Comparison of ENCODE assay signal across 17 cellular contexts in genomic region chr15:94709319-94709718, GRCh38.
DNase-seq lines count a peak whose midpoint lies in the region; ATAC-seq and TF ChIP-seq lines count a peak whose summit lies in the region.
"Had no signal": no experiment of that assay in that cellular context is flagged by ENCODE, and none has a peak within 500 bp of the region (broad histone marks: within the 10 kb centered on the region; RNA-seq: fewer than 3 reads in every experiment).

No MANE protein-coding gene starts in this region.

- H3K4me3 ChIP-seq in PC-9, result no peak overlapping the region
- H3K4me3 ChIP-seq: A549, HAP-1 had no signal

- no peaks in the 10 kb centered on the region for H3K9me2 ChIP-seq in PC-9 (ENCODE audit: insufficient read depth)

- no TSS peak for BruUV-seq in PC-9 (replicated peaks; lab: Mats Ljungman, UMichigan)

- H2AFZ ChIP-seq in PC-9, result no peak overlapping the region

- no peaks in the 10 kb centered on the region for H3K79me2 ChIP-seq in PC-9 (ENCODE audit: low read depth)

- POLR2A ChIA-PET in PC-9 (lab: Charles Lee; ENCODE audit: unreplicated experiment), result no interaction called here

- H3K4me2 ChIP-seq in PC-9, result no peak overlapping the region
- H3K4me2 ChIP-seq: A549 had no signal

- no peaks in the 10 kb centered on the region for H3K4me1 ChIP-seq in PC-9 (replicated peaks; ENCODE audit: insufficient read depth)
- H3K4me1 ChIP-seq: A549, HAP-1 had no signal

- H3K9me3 ChIP-seq in PC-9 (ENCODE audit: insufficient read depth, low read depth), result no peaks in the 10 kb centered on the region
- H3K9me3 ChIP-seq: A549, HAP-1 had no signal

- CTCF ChIA-PET in PC-9 (lab: Charles Lee), result no interaction called here

- intact Hi-C loops in PC-9 (cut with micrococcal nuclease; ENCODE audit: unreplicated experiment), result no loop called here

- H3K27ac ChIP-seq in PC-9, result no peak overlapping the region
- H3K27ac ChIP-seq: A549 had no signal

- TF ChIP-seq CTCF in PC-9 (conservative IDR thresholded peaks at IDR 0.05), result no peak

- H3K27me3 ChIP-seq in PC-9 (ENCODE audit: insufficient read depth, low read depth), result peaks cover 24% of the 10 kb centered on the region

- H3F3A ChIP-seq in PC-9 (ENCODE audit: insufficient read depth, low read depth), result no peaks in the 10 kb centered on the region

- DNase-seq in NCI-H69 (lab: John Stamatoyannopoulos, UW) (peak; percentile 68), globus pallidus (ENCODE audit: low spot score) (peak; percentile 7), mucosa of gallbladder (ENCODE audit: low spot score) (peak; percentile 11), PC-9 (no peak), DMS114 treated with DMSO at 0.1 percent for 48 hours (lab: John Stamatoyannopoulos, UW; ENCODE audit: unreplicated experiment) (no peak)
- DNase-seq: 8988T; ACHN; AML-193; Calu3; CD4-positive, alpha-beta memory T cell; COR-L47; DMS153; DND-41; HFFc6 had no signal

- H4K20me1 ChIP-seq in PC-9 (ENCODE audit: insufficient read depth), result no peaks in the 10 kb centered on the region

- no peak for ATAC-seq in HG02840 (IDR thresholded peaks at IDR 0.05; ENCODE audit: low FRiP score, unreplicated experiment)
- ATAC-seq: A549 had no signal

- H3K36me3 ChIP-seq in PC-9 (ENCODE audit: low read depth), result no peaks in the 10 kb centered on the region
- H3K36me3 ChIP-seq: HAP-1 had no signal

Comparison
In these comparisons a context has a peak if more than half of its experiments do, and no peak if none do; other contexts are left out.
1. DNase-seq: peak in NCI-H69 (single experiment), globus pallidus (single experiment) and mucosa of gallbladder (single experiment); none in PC-9 (0 of 2) and DMS114 treated with DMSO at 0.1 percent for 48 hours (single experiment).